Comparison of ENCODE assay signal across 9 cellular contexts in genomic region chr2:115738138-115738537, GRCh38.
"Had no signal": no experiment of that assay in that cellular context is flagged by ENCODE, and none has a peak within 500 bp of the region (broad histone marks: within the 10 kb centered on the region; RNA-seq: fewer than 3 reads in every experiment).

No MANE protein-coding gene starts in this region.

- FAIRE-seq: H1, H54, K562 had no signal

- H3K27ac ChIP-seq: HL-60 had no signal

- DNase-seq: H9, HFFc6, IMR-90 had no signal

- ATAC-seq: GM23338, HCT116, K562 had no signal

- H2AFZ ChIP-seq: GM23338 had no signal

- H3K4me2 ChIP-seq: GM23338 had no signal

- H3K4me3 ChIP-seq: GM23338, K562 had no signal
